8 cellular contexts compared by ENCODE assay signal in genomic region chr9:129027685-129028191, GRCh38. TPM values are rescaled to one million over a fixed set of nuclear protein-coding genes. Genes with fewer than 3 reads are reported as not detected.
DNase-seq lines count a peak whose midpoint lies in the region; ATAC-seq, FAIRE-seq and TF ChIP-seq lines count a peak whose summit lies in the region.

No MANE protein-coding gene starts in this region.

- no peaks in the 10 kb centered on the region for H3K27me3 Mint-ChIP-seq in Caco-2 (ENCODE audit: insufficient read depth, unreplicated experiment)
- H3K27me3 Mint-ChIP-seq in dendritic cell treated with granulocyte-macrophage colony-stimulating factor and Interleukin-4, amounts not matched to agents 40 ng/mL and 50 ng/mL, for 4 days = no peaks in the 10 kb centered on the region
- H3K27me3 Mint-ChIP-seq in type B pancreatic cell = no peaks in the 10 kb centered on the region

- peaks cover 10% of the 10 kb centered on the region for H3K36me3 Mint-ChIP-seq in Caco-2 (ENCODE audit: insufficient read depth, unreplicated experiment)
- H3K36me3 Mint-ChIP-seq in dendritic cell treated with granulocyte-macrophage colony-stimulating factor and Interleukin-4, amounts not matched to agents 40 ng/mL and 50 ng/mL, for 4 days (ENCODE audit: low read depth) = no peaks in the 10 kb centered on the region
- no peaks in the 10 kb centered on the region for H3K36me3 Mint-ChIP-seq in type B pancreatic cell

- DNase-seq in Caco-2 (peak in 1 of 2 experiments; percentile 71), GM19239 (ENCODE audit: insufficient read length, low spot score) (peak; percentile 67), SHP77 treated with DMSO at 0.1 percent for 48 hours (lab: John Stamatoyannopoulos, UW) (peak; percentile 3), midbrain (lab: John Stamatoyannopoulos, UW) (peak; percentile 55), type B pancreatic cell (ENCODE audit: extremely low spot score, unreplicated experiment) (no peak), iPS-NIHi7 (ENCODE audit: extremely low spot score) (no peak)

- peak overlapping the region; percentile 86 for H3K27ac Mint-ChIP-seq in Caco-2 (ENCODE audit: unreplicated experiment)
- H3K27ac Mint-ChIP-seq in dendritic cell treated with granulocyte-macrophage colony-stimulating factor and Interleukin-4, amounts not matched to agents 40 ng/mL and 50 ng/mL, for 4 days = peak overlapping the region; percentile 17
- peak overlapping the region; percentile 95 for H3K27ac Mint-ChIP-seq in type B pancreatic cell

- H3K4me1 Mint-ChIP-seq in Caco-2 (ENCODE audit: low read depth, unreplicated experiment) = peaks cover 41% of the 10 kb centered on the region
- peaks cover 49% of the 10 kb centered on the region for H3K4me1 Mint-ChIP-seq in dendritic cell treated with granulocyte-macrophage colony-stimulating factor and Interleukin-4, amounts not matched to agents 40 ng/mL and 50 ng/mL, for 4 days (ENCODE audit: low read depth)
- H3K4me1 Mint-ChIP-seq in type B pancreatic cell (ENCODE audit: unreplicated experiment) = peaks cover 31% of the 10 kb centered on the region

- no peaks in the 10 kb centered on the region for H3K9me3 Mint-ChIP-seq in Caco-2 (ENCODE audit: unreplicated experiment)
- no peaks in the 10 kb centered on the region for H3K9me3 Mint-ChIP-seq in dendritic cell treated with granulocyte-macrophage colony-stimulating factor and Interleukin-4, amounts not matched to agents 40 ng/mL and 50 ng/mL, for 4 days
- no peaks in the 10 kb centered on the region for H3K9me3 Mint-ChIP-seq in type B pancreatic cell

- H3K4me3 Mint-ChIP-seq in Caco-2 (ENCODE audit: unreplicated experiment) (peak overlapping the region; percentile 84), type B pancreatic cell (peak overlapping the region; percentile 92)
- peak overlapping the region; percentile 76 for H3K4me3 Mint-ChIP-seq in dendritic cell treated with granulocyte-macrophage colony-stimulating factor and Interleukin-4, amounts not matched to agents 40 ng/mL and 50 ng/mL, for 4 days

- no peak for TF ChIP-seq CTCF in Caco-2 (IDR thresholded peaks at IDR 0.05; ENCODE audit: insufficient read depth in 1 of 2, low read depth in 1 of 2, low read length in 1 of 2, severe bottlenecking in 1 of 2, unreplicated experiment in 1 of 2)
- TF ChIP-seq CTCF in type B pancreatic cell (conservative IDR thresholded peaks at IDR 0.05) = no peak

- no peaks in the 10 kb centered on the region for H3K9me3 ChIP-seq in Caco-2

- peak; percentile 50 for ATAC-seq in HG03354 (IDR thresholded peaks at IDR 0.05; ENCODE audit: poor library complexity, severe bottlenecking, unreplicated experiment)

- intact Hi-C loops in Caco-2 (cut with micrococcal nuclease; ENCODE audit: unreplicated experiment) = loop anchor here (1.0 to 5.0 kb wide), 4 partner anchors 9 to 80 kb away; partner anchors contain the start of genes DOLK, DOLPP1, MIGA2 and NUP188
- intact Hi-C loops in dendritic cell treated with granulocyte-macrophage colony-stimulating factor and Interleukin-4, amounts not matched to agents 40 ng/mL and 50 ng/mL, for 4 days (cut with micrococcal nuclease) = loop anchor here (1.0 kb wide), 1 partner anchor 9 kb away; the partner anchor contains the start of gene MIGA2

- no peaks in the 10 kb centered on the region for H3K36me3 ChIP-seq in Caco-2 (ENCODE audit: control insufficient read depth, insufficient read depth, low read length)

- no peak for FAIRE-seq in GM19239 (lab: Jason Lieb, UNC)

- H3K4me3 ChIP-seq in Caco-2 (ENCODE audit: low read depth, low read length) = peak overlapping the region; percentile 73

- CTCF ChIA-PET in Caco-2 (lab: Charles Lee) = interaction anchor here (0.6 to 2.1 kb wide), 23 partner anchors 8 to 1797 kb away, joined by 3 to 14 read pairs (median 6); partner anchors contain the start of genes CRAT, DOLPP1, ENDOG and MIGA2

- H3K4me1 ChIP-seq in Caco-2 = peaks cover 28% of the 10 kb centered on the region

- POLR2A ChIA-PET in Caco-2 (lab: Charles Lee) = interaction anchor here (0.6 to 1.1 kb wide), 7 partner anchors 9 to 556 kb away, joined by 3 to 6 read pairs (median 4); partner anchors contain the start of genes DOLPP1, MIGA2 and SPOUT1

- no TSS peak for BruUV-seq in Caco-2 (replicated peaks; lab: Mats Ljungman, UMichigan)

- H3K27me3 ChIP-seq in Caco-2 (replicated peaks; ENCODE audit: control insufficient read depth, insufficient read depth, low read length) = no peaks in the 10 kb centered on the region

RNA-seq across cellular contexts. Expression of gene SH3GLB2, which starts 0.4 kb away (rescaled TPM):
- total RNA-seq in Caco-2 (2022) (64.2 and 66.7 TPM in 2 replicates), type B pancreatic cell (ENCODE audit: low replicate concordance) (126 and 224 TPM in 2 replicates)

RNA-seq across cellular contexts. Expression of gene MIGA2, which starts 8.7 kb away (rescaled TPM):
- total RNA-seq in Caco-2 (2022) = 25.1 and 34.8 TPM in 2 replicates
- 38.4 and 41.6 TPM in 2 replicates for total RNA-seq in type B pancreatic cell (ENCODE audit: low replicate concordance)

RNA-seq across cellular contexts. Expression of gene DOLPP1, which starts 53.2 kb away (rescaled TPM):
- total RNA-seq in Caco-2 (2022) = 44.7 and 45.1 TPM in 2 replicates
- total RNA-seq in type B pancreatic cell (ENCODE audit: low replicate concordance) = 20.2 and 21.1 TPM in 2 replicates

Comparison
In these comparisons a context has a peak if more than half of its experiments do, and no peak if none do; other contexts are left out.
1. DNase-seq: peak in GM19239 (single experiment), SHP77 treated with DMSO at 0.1 percent for 48 hours (single experiment) and midbrain (single experiment); none in type B pancreatic cell (single experiment) and iPS-NIHi7 (single experiment).
2. H3K27ac Mint-ChIP-seq: peak in every context shown above with its lines; median percentile 95 in type B pancreatic cell; 86 in Caco-2; 17 in dendritic cell treated with granulocyte-macrophage colony-stimulating factor and Interleukin-4, amounts not matched to agents 40 ng/mL and 50 ng/mL, for 4 days.
3. Peak in every context shown above with its lines, with median percentiles within 50 percentile points of each other: H3K4me3 Mint-ChIP-seq.